ENCODE assay signal across 8 cellular contexts in genomic region chr19:1239796-1240737, GRCh38. TPM values are rescaled to one million over a fixed set of nuclear protein-coding genes. Genes with fewer than 3 reads are reported as not detected.
A peak's percentile ranks its signal among the peaks of the same experiment; 100 is the strongest.
DNase-seq lines count a peak whose midpoint lies in the region; ATAC-seq and TF ChIP-seq lines count a peak whose summit lies in the region.

No MANE protein-coding gene starts in this region.

- H3K9me3 Mint-ChIP-seq in activated CD4-positive, alpha-beta T cell treated with anti-CD3 and anti-CD28 coated beads, Interleukin-2, amount 10 ng/mL, durations not matched to agents 7 days and 5 days = no peaks in the 10 kb centered on the region

- H3K27me3 Mint-ChIP-seq in activated CD4-positive, alpha-beta T cell treated with anti-CD3 and anti-CD28 coated beads, Interleukin-2, amount 10 ng/mL, durations not matched to agents 7 days and 5 days = peaks cover 23% of the 10 kb centered on the region

- H3K79me2 ChIP-seq in DND-41 (ENCODE audit: insufficient read depth, low read length) = peaks cover 34% of the 10 kb centered on the region

- H3K27ac ChIP-seq in DND-41 (ENCODE audit: low read length) = peak overlapping the region; percentile 21
- H3K27ac ChIP-seq in coronary artery = peak overlapping the region; percentile 94 to 95

- H3K4me3 ChIP-seq in DND-41 (ENCODE audit: low read depth in 1 of 2, low read length in 2 of 2) (peak overlapping the region in 1 of 2 experiments; percentile 55; a peak in 3 of 4 replicates), coronary artery (peak overlapping the region; percentile 98)

- POLR2A ChIA-PET in activated CD4-positive, alpha-beta T cell treated with anti-CD3 and anti-CD28 coated beads, Interleukin-2, amount 10 ng/mL, durations not matched to agents 7 days and 5 days (lab: Charles Lee) = no interaction called here

- H3K4me2 ChIP-seq in DND-41 (ENCODE audit: insufficient read depth, low read length) = peak overlapping the region; percentile 96

- TF ChIP-seq CTCF in DND-41 (IDR thresholded peaks at IDR 0.05; ENCODE audit: borderline replicate concordance, extremely low read depth, low read length, poor library complexity, severe bottlenecking) (peak; percentile 95), coronary artery (IDR thresholded peaks at IDR 0.05) (peak; percentile 89)

- H3K4me1 Mint-ChIP-seq in activated CD4-positive, alpha-beta T cell treated with anti-CD3 and anti-CD28 coated beads, Interleukin-2, amount 10 ng/mL, durations not matched to agents 7 days and 5 days = peaks cover 43% of the 10 kb centered on the region

- CTCF ChIA-PET in activated CD4-positive, alpha-beta T cell treated with anti-CD3 and anti-CD28 coated beads, Interleukin-2, amount 10 ng/mL, durations not matched to agents 7 days and 5 days (lab: Charles Lee) = interaction anchor here (0.7 to 7.5 kb wide), 8 partner anchors 15 to 300 kb away, joined by 3 to 299 read pairs (median 4); partner anchors contain the start of genes CIRBP, FAM174C and WDR18

- peak; percentile 62 for ATAC-seq in DND-41 (ENCODE audit: insufficient read depth, low read depth)
- peak; percentile 37 for ATAC-seq in HG02852 (IDR thresholded peaks at IDR 0.05; ENCODE audit: unreplicated experiment)
- ATAC-seq in left lobe of liver = peak; percentile 15
- ATAC-seq in HG03442 (IDR thresholded peaks at IDR 0.05; ENCODE audit: unreplicated experiment) = no peak

- peak overlapping the region; percentile 55 for H3K9ac ChIP-seq in DND-41 (ENCODE audit: low read depth, low read length)

- H3K36me3 ChIP-seq in DND-41 (ENCODE audit: insufficient read depth, low read length) = peaks cover 13% of the 10 kb centered on the region; the same call in 1 of the 2 replicates

- H3K27ac Mint-ChIP-seq in activated CD4-positive, alpha-beta T cell treated with anti-CD3 and anti-CD28 coated beads, Interleukin-2, amount 10 ng/mL, durations not matched to agents 7 days and 5 days = no peak overlapping the region

- peaks cover 6% of the 10 kb centered on the region for H3K27me3 ChIP-seq in DND-41 (ENCODE audit: insufficient read depth, low read length, poor library complexity)

- no peaks in the 10 kb centered on the region for H3K9me3 ChIP-seq in DND-41 (ENCODE audit: insufficient read depth, low read length, severe bottlenecking)

- peaks cover 67% of the 10 kb centered on the region for H3K4me1 ChIP-seq in DND-41 (ENCODE audit: insufficient read depth, low read length)

- H3K4me3 Mint-ChIP-seq in activated CD4-positive, alpha-beta T cell treated with anti-CD3 and anti-CD28 coated beads, Interleukin-2, amount 10 ng/mL, durations not matched to agents 7 days and 5 days = peak overlapping the region; percentile 79

- DNase-seq in DND-41 = peak; percentile 93
- DNase-seq in NCI-H460 (ENCODE audit: extremely low read depth, low read depth) = peak; percentile 81
- peak; percentile 86 for DNase-seq in activated CD4-positive, alpha-beta T cell treated with anti-CD3 and anti-CD28 coated beads, Interleukin-2, amount 10 ng/mL, durations not matched to agents 7 days and 5 days
- no peak for DNase-seq in coronary artery (ENCODE audit: low spot score)
- peak; percentile 82 for DNase-seq in left lobe of liver (ENCODE audit: low spot score)
- peak; percentile 93 to 95 for DNase-seq in stimulated activated CD4-positive, alpha-beta T cell treated with anti-CD3 and anti-CD28 coated beads, Interleukin-2, amount 100 ng/mL, for 24 hours

- peak overlapping the region; percentile 67 for H2AFZ ChIP-seq in DND-41 (ENCODE audit: low read depth, low read length)

- peaks cover 11% of the 10 kb centered on the region for H3K36me3 Mint-ChIP-seq in activated CD4-positive, alpha-beta T cell treated with anti-CD3 and anti-CD28 coated beads, Interleukin-2, amount 10 ng/mL, durations not matched to agents 7 days and 5 days (ENCODE audit: low read depth)

- H4K20me1 ChIP-seq in DND-41 (ENCODE audit: insufficient read depth, low read length) = peaks cover 20% of the 10 kb centered on the region

RNA-seq across cellular contexts. Expression of gene ATP5F1D, which starts 1.5 kb away (rescaled TPM):
- total RNA-seq in NCI-H460 (2014; rRNA removed; shearing (Covaris generic)) = 37.2 and 37.8 TPM in 2 replicates
- polyA plus RNA-seq in NCI-H460 (2014; cell fraction: nucleus; rRNA removed) = 97.6 and 118 TPM in 2 replicates
- total RNA-seq in activated CD4-positive, alpha-beta T cell treated with anti-CD3 and anti-CD28 coated beads, Interleukin-2, amount 10 ng/mL, durations not matched to agents 7 days and 5 days = 100 to 1,000 TPM; 151 to 166 TPM
- 282 TPM for total RNA-seq in left lobe of liver

RNA-seq across cellular contexts. Expression of gene CBARP, which starts 2.3 kb away (rescaled TPM):
- total RNA-seq in NCI-H460 (2014; rRNA removed; shearing (Covaris generic)) = 1.8 and 3.1 TPM in 2 replicates
- polyA plus RNA-seq in NCI-H460 (2014; cell fraction: nucleus; rRNA removed) = 4.7 and 6.6 TPM in 2 replicates
- total RNA-seq in activated CD4-positive, alpha-beta T cell treated with anti-CD3 and anti-CD28 coated beads, Interleukin-2, amount 10 ng/mL, durations not matched to agents 7 days and 5 days = not detected
- total RNA-seq in left lobe of liver = 0.38 TPM

RNA-seq across cellular contexts. Expression of gene MIDN, which starts 8.3 kb away (rescaled TPM):
- total RNA-seq in NCI-H460 (2014; rRNA removed; shearing (Covaris generic)) = 16.5 and 21.4 TPM in 2 replicates
- polyA plus RNA-seq in NCI-H460 (2014; cell fraction: nucleus; rRNA removed) = 43.6 and 72.7 TPM in 2 replicates
- total RNA-seq in activated CD4-positive, alpha-beta T cell treated with anti-CD3 and anti-CD28 coated beads, Interleukin-2, amount 10 ng/mL, durations not matched to agents 7 days and 5 days = 10 to 100 TPM; 58.0 to 65.7 TPM
- 51.7 TPM for total RNA-seq in left lobe of liver

RNA-seq across cellular contexts. Expression of gene CIRBP, which starts 29.1 kb away (rescaled TPM):
- 134 and 148 TPM in 2 replicates for total RNA-seq in NCI-H460 (2014; rRNA removed; shearing (Covaris generic))
- polyA plus RNA-seq in NCI-H460 (2014; cell fraction: nucleus; rRNA removed) = 341 and 581 TPM in 2 replicates
- total RNA-seq in activated CD4-positive, alpha-beta T cell treated with anti-CD3 and anti-CD28 coated beads, Interleukin-2, amount 10 ng/mL, durations not matched to agents 7 days and 5 days = 100 to 1,000 TPM; 169 to 224 TPM
- total RNA-seq in left lobe of liver = 125 TPM

RNA-seq across cellular contexts. Expression of gene STK11, which starts 34.5 kb away (rescaled TPM):
- total RNA-seq in NCI-H460 (2014; rRNA removed; shearing (Covaris generic)) = 25.5 and 28.7 TPM in 2 replicates
- polyA plus RNA-seq in NCI-H460 (2014; cell fraction: nucleus; rRNA removed) = 108 and 118 TPM in 2 replicates
- 10 to 100 TPM; 71.7 to 82.0 TPM for total RNA-seq in activated CD4-positive, alpha-beta T cell treated with anti-CD3 and anti-CD28 coated beads, Interleukin-2, amount 10 ng/mL, durations not matched to agents 7 days and 5 days
- 33.1 TPM for total RNA-seq in left lobe of liver
